In genomic region chr12:38544357-38545066, GRCh38 we compare ENCODE assay signal across 2 cellular contexts.
TF ChIP-seq lines count a peak whose summit lies in the region.

No MANE protein-coding gene starts in this region.

TF ChIP-seq in SK-N-SH, 30 proteins besides CTCF, POLR2A, EP300 and RAD21 (continued from another document):
- no peak for TF ChIP-seq IRF3 (IDR thresholded peaks at IDR 0.05; ENCODE audit: low read depth, low read length)
- TF ChIP-seq, protein P1, sequence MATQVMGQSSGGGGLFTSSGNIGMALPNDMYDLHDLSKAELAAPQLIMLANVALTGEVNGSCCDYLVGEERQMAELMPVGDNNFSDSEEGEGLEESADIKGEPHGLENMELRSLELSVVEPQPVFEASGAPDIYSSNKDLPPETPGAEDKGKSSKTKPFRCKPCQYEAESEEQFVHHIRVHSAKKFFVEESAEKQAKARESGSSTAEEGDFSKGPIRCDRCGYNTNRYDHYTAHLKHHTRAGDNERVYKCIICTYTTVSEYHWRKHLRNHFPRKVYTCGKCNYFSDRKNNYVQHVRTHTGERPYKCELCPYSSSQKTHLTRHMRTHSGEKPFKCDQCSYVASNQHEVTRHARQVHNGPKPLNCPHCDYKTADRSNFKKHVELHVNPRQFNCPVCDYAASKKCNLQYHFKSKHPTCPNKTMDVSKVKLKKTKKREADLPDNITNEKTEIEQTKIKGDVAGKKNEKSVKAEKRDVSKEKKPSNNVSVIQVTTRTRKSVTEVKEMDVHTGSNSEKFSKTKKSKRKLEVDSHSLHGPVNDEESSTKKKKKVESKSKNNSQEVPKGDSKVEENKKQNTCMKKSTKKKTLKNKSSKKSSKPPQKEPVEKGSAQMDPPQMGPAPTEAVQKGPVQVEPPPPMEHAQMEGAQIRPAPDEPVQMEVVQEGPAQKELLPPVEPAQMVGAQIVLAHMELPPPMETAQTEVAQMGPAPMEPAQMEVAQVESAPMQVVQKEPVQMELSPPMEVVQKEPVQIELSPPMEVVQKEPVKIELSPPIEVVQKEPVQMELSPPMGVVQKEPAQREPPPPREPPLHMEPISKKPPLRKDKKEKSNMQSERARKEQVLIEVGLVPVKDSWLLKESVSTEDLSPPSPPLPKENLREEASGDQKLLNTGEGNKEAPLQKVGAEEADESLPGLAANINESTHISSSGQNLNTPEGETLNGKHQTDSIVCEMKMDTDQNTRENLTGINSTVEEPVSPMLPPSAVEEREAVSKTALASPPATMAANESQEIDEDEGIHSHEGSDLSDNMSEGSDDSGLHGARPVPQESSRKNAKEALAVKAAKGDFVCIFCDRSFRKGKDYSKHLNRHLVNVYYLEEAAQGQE (IDR thresholded peaks at IDR 0.05; ENCODE audit: low read depth, low read length) = no peak
- TF ChIP-seq USF1 (IDR thresholded peaks at IDR 0.05; ENCODE audit: borderline replicate concordance, low read depth) = no peak
- no peak for TF ChIP-seq FOXM1 (IDR thresholded peaks at IDR 0.05; ENCODE audit: low read depth)
- TF ChIP-seq POLR2AphosphoS5 (IDR thresholded peaks at IDR 0.05; ENCODE audit: low read depth, low read length) = no peak
- no peak for TF ChIP-seq MEF2A (IDR thresholded peaks at IDR 0.05; ENCODE audit: borderline replicate concordance, low read depth)
- TF ChIP-seq RCOR1 (IDR thresholded peaks at IDR 0.05; ENCODE audit: low read length) = no peak
- no peak for TF ChIP-seq TAF1 (IDR thresholded peaks at IDR 0.05; ENCODE audit: borderline replicate concordance, low read depth, low read length)
- TF ChIP-seq ELF1 (IDR thresholded peaks at IDR 0.05) = no peak
- TF ChIP-seq NRF1 (IDR thresholded peaks at IDR 0.05; ENCODE audit: low read depth, low read length) = no peak
- TF ChIP-seq SIN3A (IDR thresholded peaks at IDR 0.05; ENCODE audit: borderline replicate concordance, low read depth, low read length) = no peak
- no peak for TF ChIP-seq GABPA (IDR thresholded peaks at IDR 0.05; ENCODE audit: low read depth)

TF ChIP-seq in SK-N-SH treated with all-trans-retinoic acid at 6 μM for 48 hours, 23 proteins besides CTCF, POLR2A, EP300 and RAD21 (continued from another document):
- TF ChIP-seq, protein P2, sequence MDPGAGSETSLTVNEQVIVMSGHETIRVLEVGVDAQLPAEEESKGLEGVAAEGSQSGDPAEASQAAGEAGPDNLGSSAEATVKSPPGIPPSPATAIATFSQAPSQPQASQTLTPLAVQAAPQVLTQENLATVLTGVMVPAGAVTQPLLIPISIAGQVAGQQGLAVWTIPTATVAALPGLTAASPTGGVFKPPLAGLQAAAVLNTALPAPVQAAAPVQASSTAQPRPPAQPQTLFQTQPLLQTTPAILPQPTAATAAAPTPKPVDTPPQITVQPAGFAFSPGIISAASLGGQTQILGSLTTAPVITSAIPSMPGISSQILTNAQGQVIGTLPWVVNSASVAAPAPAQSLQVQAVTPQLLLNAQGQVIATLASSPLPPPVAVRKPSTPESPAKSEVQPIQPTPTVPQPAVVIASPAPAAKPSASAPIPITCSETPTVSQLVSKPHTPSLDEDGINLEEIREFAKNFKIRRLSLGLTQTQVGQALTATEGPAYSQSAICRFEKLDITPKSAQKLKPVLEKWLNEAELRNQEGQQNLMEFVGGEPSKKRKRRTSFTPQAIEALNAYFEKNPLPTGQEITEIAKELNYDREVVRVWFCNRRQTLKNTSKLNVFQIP (CRISPR knock-in tag; IDR thresholded peaks at IDR 0.05; ENCODE audit: borderline replicate concordance, low read depth) = no peak
